In the genomic region with DNA sequence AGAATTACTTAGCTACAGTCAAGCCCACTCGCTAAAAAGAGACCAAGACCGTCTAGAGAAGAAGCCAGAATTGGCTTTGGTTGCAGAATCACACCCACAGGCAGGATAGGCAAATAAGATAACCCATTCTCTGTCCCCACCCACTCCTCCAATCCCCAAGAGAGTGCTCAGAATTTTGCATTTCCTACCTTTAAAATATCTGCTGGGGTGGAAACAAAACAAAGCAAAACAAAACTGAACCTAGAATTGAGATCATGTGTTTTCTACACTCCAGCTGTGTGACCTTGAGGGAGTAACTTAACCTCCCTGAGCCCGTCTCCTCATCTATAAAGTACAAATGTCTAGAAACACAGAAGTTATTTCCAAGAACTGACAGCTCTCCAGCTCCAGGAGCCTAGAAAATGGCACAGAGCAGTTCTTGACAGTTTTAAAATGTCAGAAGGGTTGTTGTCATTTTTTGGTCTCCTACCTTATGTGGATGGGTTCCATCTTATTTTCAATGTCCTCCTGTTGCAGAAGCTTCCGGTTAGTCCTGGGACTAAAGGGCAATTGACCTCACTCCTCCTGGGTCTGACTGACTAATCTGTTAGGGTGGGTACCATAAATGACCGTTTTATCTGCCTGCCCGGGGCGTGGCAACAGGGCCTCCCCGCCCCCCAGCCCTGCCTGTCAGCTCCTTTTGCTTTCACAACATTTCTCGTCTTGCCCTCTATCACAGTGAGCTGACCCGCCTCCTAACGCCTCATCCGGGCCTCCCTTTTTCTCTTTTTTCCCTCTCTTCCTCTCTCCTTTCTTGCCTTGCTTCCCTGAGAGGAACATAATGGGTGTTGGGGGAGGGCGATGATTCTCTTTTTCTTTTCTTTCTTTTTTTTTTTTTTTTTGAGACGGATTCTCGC, we compare ENCODE assay signal across 8 cellular contexts.
DNase-seq lines count a peak whose midpoint lies in the region; ATAC-seq and TF ChIP-seq lines count a peak whose summit lies in the region.

No MANE protein-coding gene starts in this region.

- no peak for TF ChIP-seq CTCF in esophagus squamous epithelium (IDR thresholded peaks at IDR 0.05)
- TF ChIP-seq CTCF in spleen (IDR thresholded peaks at IDR 0.05 in 8 of 11, conservative IDR thresholded peaks at IDR 0.05 in 3 of 11) = no peak

- POLR2A ChIA-PET in activated CD4-positive, alpha-beta T cell treated with anti-CD3 and anti-CD28 coated beads, Interleukin-2, amount 10 ng/mL, durations not matched to agents 7 days and 5 days (lab: Charles Lee) = no interaction called here

- no peak overlapping the region for H3K4me3 Mint-ChIP-seq in activated CD4-positive, alpha-beta T cell treated with anti-CD3 and anti-CD28 coated beads, Interleukin-2, amount 10 ng/mL, durations not matched to agents 7 days and 5 days

- peak overlapping the region; percentile 1 for H3K27ac Mint-ChIP-seq in activated CD4-positive, alpha-beta T cell treated with anti-CD3 and anti-CD28 coated beads, Interleukin-2, amount 10 ng/mL, durations not matched to agents 7 days and 5 days

- intact Hi-C loops in esophagus squamous epithelium (cut with DNase I) (no loop called here), spleen (cut with DNase I; ENCODE audit: low total_unique reads) (no loop called here)

- H3K9me3 Mint-ChIP-seq in activated CD4-positive, alpha-beta T cell treated with anti-CD3 and anti-CD28 coated beads, Interleukin-2, amount 10 ng/mL, durations not matched to agents 7 days and 5 days = no peaks in the 10 kb centered on the region

- H3K27me3 Mint-ChIP-seq in activated CD4-positive, alpha-beta T cell treated with anti-CD3 and anti-CD28 coated beads, Interleukin-2, amount 10 ng/mL, durations not matched to agents 7 days and 5 days = no peaks in the 10 kb centered on the region

- CTCF ChIA-PET in activated CD4-positive, alpha-beta T cell treated with anti-CD3 and anti-CD28 coated beads, Interleukin-2, amount 10 ng/mL, durations not matched to agents 7 days and 5 days (lab: Charles Lee) = no interaction called here

- no peaks in the 10 kb centered on the region for H3K9me3 ChIP-seq in esophagus squamous epithelium
- no peaks in the 10 kb centered on the region for H3K9me3 ChIP-seq in spleen

- H3K27me3 ChIP-seq in esophagus squamous epithelium = no peaks in the 10 kb centered on the region
- no peaks in the 10 kb centered on the region for H3K27me3 ChIP-seq in spleen (replicated peaks in 1 of 7)

- TF ChIP-seq POLR2A in esophagus squamous epithelium (IDR thresholded peaks at IDR 0.05) (no peak), spleen (IDR thresholded peaks at IDR 0.05) (no peak)

- H3K4me3 ChIP-seq in esophagus squamous epithelium (peak overlapping the region in 1 of 4 donors; percentile 47), spleen (peak overlapping the region in 1 of 8 donors; percentile 10)

- peaks cover 15% of the 10 kb centered on the region for H3K4me1 Mint-ChIP-seq in activated CD4-positive, alpha-beta T cell treated with anti-CD3 and anti-CD28 coated beads, Interleukin-2, amount 10 ng/mL, durations not matched to agents 7 days and 5 days

- H3K27ac ChIP-seq in esophagus squamous epithelium (peak overlapping the region; percentile 36 to 81 (median 70)), spleen (peak overlapping the region in 6 of 8 donors; percentile 17 to 68 (median 50))

- 52 to 62% methylated on average over 14 of the region's 15 CpGs for WGBS in esophagus squamous epithelium, 2 donors
- WGBS in spleen, 5 donors = 59 to 76% (median 68%) methylated on average over 13 to 15 of the region's 15 CpGs

- peak; percentile 75 for ATAC-seq in HG02623 (IDR thresholded peaks at IDR 0.05; ENCODE audit: unreplicated experiment)

- H3K4me1 ChIP-seq in esophagus squamous epithelium = peaks cover 0 to 62% (median 11%) of the 10 kb centered on the region in 3 donors
- H3K4me1 ChIP-seq in spleen = peaks cover 11 to 50% (median 32%) of the 10 kb centered on the region in 6 donors

- H3K36me3 ChIP-seq in esophagus squamous epithelium (no peaks in the 10 kb centered on the region), spleen (peaks cover 0 to 4% (median 0%) of the 10 kb centered on the region in 6 donors)

- no peak for DNase-seq in activated CD4-positive, alpha-beta T cell treated with anti-CD3 and anti-CD28 coated beads, Interleukin-2, amount 10 ng/mL, durations not matched to agents 7 days and 5 days
- no peak for DNase-seq in activated CD4-positive, alpha-beta T cell treated with anti-CD3 and anti-CD28 coated beads, Interleukin-2, amount 50 U/mL, for 4 hours
- DNase-seq in NCI-H1048 (lab: John Stamatoyannopoulos, UW) = peak; percentile 35
- DNase-seq in esophagus squamous epithelium (lab: John Stamatoyannopoulos, UW) = no peak
- no peak for DNase-seq in spleen
- DNase-seq in stimulated activated CD4-positive, alpha-beta T cell treated with anti-CD3 and anti-CD28 coated beads, Interleukin-4, amount 100 ng/mL, for 4 hours = no peak
- DNase-seq in SK-N-DZ (ENCODE audit: low spot score) = no peak

- no peaks in the 10 kb centered on the region for H3K36me3 Mint-ChIP-seq in activated CD4-positive, alpha-beta T cell treated with anti-CD3 and anti-CD28 coated beads, Interleukin-2, amount 10 ng/mL, durations not matched to agents 7 days and 5 days (ENCODE audit: low read depth)
